ENCODE assay signal across 12 cellular contexts in genomic region chr19:19485161-19485997, GRCh38. TPM values are rescaled to one million over a fixed set of nuclear protein-coding genes. Genes with fewer than 3 reads are reported as not detected.
DNase-seq lines count a peak whose midpoint lies in the region; ATAC-seq and TF ChIP-seq lines count a peak whose summit lies in the region.
"Had no signal": no experiment of that assay in that cellular context is flagged by ENCODE, and none has a peak within 500 bp of the region (broad histone marks: within the 10 kb centered on the region; RNA-seq: fewer than 3 reads in every experiment).

No MANE protein-coding gene starts in this region.

- H3K4me1 ChIP-seq in left ventricle myocardium inferior: peaks cover 68% of the 10 kb centered on the region

- no peaks in the 10 kb centered on the region for H3K9me3 Mint-ChIP-seq in activated naive CD4-positive, alpha-beta T cell treated with anti-CD3 and anti-CD28 coated beads, Interleukin-2, amount 50 U/mL, for 24 hours
- H3K9me3 Mint-ChIP-seq in activated CD4-positive, alpha-beta memory T cell treated with anti-CD3 and anti-CD28 coated beads, Interleukin-2, amount 10 ng/mL, durations not matched to agents 7 days and 5 days: no peaks in the 10 kb centered on the region
- H3K9me3 Mint-ChIP-seq in stimulated activated memory B cell treated with anti-CD40 and anti-IgM and Interleukin-4, amounts not matched to agents 10 μg/mL and 1 μg/mL and 100 μg/mL, for 72 hours: no peaks in the 10 kb centered on the region

- H3K4me3 ChIP-seq in left ventricle myocardium inferior: no peak overlapping the region
- H3K4me3 ChIP-seq: gastrocnemius medialis, pancreas had no signal

- H3K27me3 Mint-ChIP-seq in activated naive CD4-positive, alpha-beta T cell treated with anti-CD3 and anti-CD28 coated beads, Interleukin-2, amount 50 U/mL, for 24 hours: no peaks in the 10 kb centered on the region
- H3K27me3 Mint-ChIP-seq in activated CD4-positive, alpha-beta memory T cell treated with anti-CD3 and anti-CD28 coated beads, Interleukin-2, amount 10 ng/mL, durations not matched to agents 7 days and 5 days: no peaks in the 10 kb centered on the region
- no peaks in the 10 kb centered on the region for H3K27me3 Mint-ChIP-seq in stimulated activated memory B cell treated with anti-CD40 and anti-IgM and Interleukin-4, amounts not matched to agents 10 μg/mL and 1 μg/mL and 100 μg/mL, for 72 hours

- peak overlapping the region; percentile 51 for H3K27ac ChIP-seq in left ventricle myocardium inferior (replicated peaks)

- no peak overlapping the region for H3K4me3 Mint-ChIP-seq in activated naive CD4-positive, alpha-beta T cell treated with anti-CD3 and anti-CD28 coated beads, Interleukin-2, amount 50 U/mL, for 24 hours
- no peak overlapping the region for H3K4me3 Mint-ChIP-seq in activated CD4-positive, alpha-beta memory T cell treated with anti-CD3 and anti-CD28 coated beads, Interleukin-2, amount 10 ng/mL, durations not matched to agents 7 days and 5 days
- H3K4me3 Mint-ChIP-seq in stimulated activated memory B cell treated with anti-CD40 and anti-IgM and Interleukin-4, amounts not matched to agents 10 μg/mL and 1 μg/mL and 100 μg/mL, for 72 hours: peak overlapping the region; percentile 28

- H3K27me3 ChIP-seq in left ventricle myocardium inferior (ENCODE audit: low read depth): no peaks in the 10 kb centered on the region
- H3K27me3 ChIP-seq: gastrocnemius medialis, pancreas had no signal

- DNase-seq in activated naive CD4-positive, alpha-beta T cell (lab: John Stamatoyannopoulos, UW): no peak
- DNase-seq in activated CD4-positive, alpha-beta memory T cell treated with anti-CD3 and anti-CD28 coated beads, Interleukin-2, amount 10 ng/mL, durations not matched to agents 7 days and 5 days: no peak
- DNase-seq in left ventricle myocardium inferior (peak; percentile 45), pons (ENCODE audit: low spot score) (no peak), NCI-H446 treated with DMSO at 0.1 percent for 48 hours (lab: John Stamatoyannopoulos, UW) (no peak), DMS153 treated with DMSO at 0.1 percent for 48 hours (lab: John Stamatoyannopoulos, UW; ENCODE audit: unreplicated experiment) (no peak)
- DNase-seq: activated effector memory CD4-positive, alpha-beta T cell treated with anti-CD3 and anti-CD28 coated beads, Interleukin-2, amount 50 U/mL, for 16 hours; gastrocnemius medialis; SIG-M5 had no signal

- H3K36me3 ChIP-seq in left ventricle myocardium inferior: no peaks in the 10 kb centered on the region
- H3K36me3 ChIP-seq: gastrocnemius medialis, pancreas had no signal

- ATAC-seq in stimulated activated memory B cell treated with anti-CD40 and anti-IgM and Interleukin-4, amounts not matched to agents 10 μg/mL and 1 μg/mL and 100 μg/mL, for 72 hours: peak; percentile 86
- ATAC-seq: pancreas had no signal

- no peaks in the 10 kb centered on the region for H3K9me3 ChIP-seq in left ventricle myocardium inferior (replicated peaks)
- H3K9me3 ChIP-seq: gastrocnemius medialis, pancreas had no signal

- peak overlapping the region; percentile 82 for H3K27ac Mint-ChIP-seq in activated naive CD4-positive, alpha-beta T cell treated with anti-CD3 and anti-CD28 coated beads, Interleukin-2, amount 50 U/mL, for 24 hours
- peak overlapping the region; percentile 21 for H3K27ac Mint-ChIP-seq in activated CD4-positive, alpha-beta memory T cell treated with anti-CD3 and anti-CD28 coated beads, Interleukin-2, amount 10 ng/mL, durations not matched to agents 7 days and 5 days
- H3K27ac Mint-ChIP-seq in stimulated activated memory B cell treated with anti-CD40 and anti-IgM and Interleukin-4, amounts not matched to agents 10 μg/mL and 1 μg/mL and 100 μg/mL, for 72 hours: peak overlapping the region; percentile 89

- H3K4me1 Mint-ChIP-seq in activated naive CD4-positive, alpha-beta T cell treated with anti-CD3 and anti-CD28 coated beads, Interleukin-2, amount 50 U/mL, for 24 hours: peaks cover 78% of the 10 kb centered on the region
- peaks cover 46% of the 10 kb centered on the region for H3K4me1 Mint-ChIP-seq in activated CD4-positive, alpha-beta memory T cell treated with anti-CD3 and anti-CD28 coated beads, Interleukin-2, amount 10 ng/mL, durations not matched to agents 7 days and 5 days
- H3K4me1 Mint-ChIP-seq in stimulated activated memory B cell treated with anti-CD40 and anti-IgM and Interleukin-4, amounts not matched to agents 10 μg/mL and 1 μg/mL and 100 μg/mL, for 72 hours: peaks cover 82% of the 10 kb centered on the region

- H3K36me3 Mint-ChIP-seq in activated naive CD4-positive, alpha-beta T cell treated with anti-CD3 and anti-CD28 coated beads, Interleukin-2, amount 50 U/mL, for 24 hours: peaks cover 3% of the 10 kb centered on the region
- peaks cover 9% of the 10 kb centered on the region for H3K36me3 Mint-ChIP-seq in activated CD4-positive, alpha-beta memory T cell treated with anti-CD3 and anti-CD28 coated beads, Interleukin-2, amount 10 ng/mL, durations not matched to agents 7 days and 5 days (ENCODE audit: low read depth)
- H3K36me3 Mint-ChIP-seq in stimulated activated memory B cell treated with anti-CD40 and anti-IgM and Interleukin-4, amounts not matched to agents 10 μg/mL and 1 μg/mL and 100 μg/mL, for 72 hours: peaks cover 13% of the 10 kb centered on the region

- intact Hi-C loops in left ventricle myocardium inferior (cut with micrococcal nuclease): no loop called here

- POLR2A ChIA-PET in activated CD4-positive, alpha-beta memory T cell treated with anti-CD3 and anti-CD28 coated beads, Interleukin-2, amount 10 ng/mL, durations not matched to agents 7 days and 5 days (lab: Charles Lee): interaction anchor here (1.1 to 1.6 kb wide), 2 partner anchors 10 to 25 kb away, joined by 3 to 4 read pairs; no protein-coding TSS in a partner anchor

- no peak for TF ChIP-seq CTCF in left ventricle myocardium inferior (IDR thresholded peaks at IDR 0.05; ENCODE audit: borderline replicate concordance)

- CTCF ChIA-PET in activated CD4-positive, alpha-beta memory T cell treated with anti-CD3 and anti-CD28 coated beads, Interleukin-2, amount 10 ng/mL, durations not matched to agents 7 days and 5 days (lab: Charles Lee): no interaction called here

RNA-seq across cellular contexts. Expression of gene TSSK6, which starts 30.0 kb away (rescaled TPM):
- total RNA-seq in activated CD4-positive, alpha-beta memory T cell treated with anti-CD3 and anti-CD28 coated beads, Interleukin-2, amount 10 ng/mL, durations not matched to agents 7 days and 5 days: 1 to 10 TPM; 5.3 to 5.7 TPM
- total RNA-seq in left ventricle myocardium inferior: 0.77 TPM

RNA-seq across cellular contexts. Expression of gene NDUFA13, which starts 30.6 kb away (rescaled TPM):
- total RNA-seq in activated CD4-positive, alpha-beta memory T cell treated with anti-CD3 and anti-CD28 coated beads, Interleukin-2, amount 10 ng/mL, durations not matched to agents 7 days and 5 days: 100 to 1,000 TPM; 371 to 388 TPM
- total RNA-seq in left ventricle myocardium inferior: 1,029 TPM

RNA-seq across cellular contexts. Expression of gene YJEFN3, which starts 43.3 kb away (rescaled TPM):
- 1 to 10 TPM; 8.2 to 8.7 TPM for total RNA-seq in activated CD4-positive, alpha-beta memory T cell treated with anti-CD3 and anti-CD28 coated beads, Interleukin-2, amount 10 ng/mL, durations not matched to agents 7 days and 5 days
- 7.8 TPM for total RNA-seq in left ventricle myocardium inferior

RNA-seq across cellular contexts. Expression of gene CILP2, which starts 52.7 kb away (rescaled TPM):
- under 1 TPM in 1 of 2 experiments, not detected in 1; 0.08 TPM for total RNA-seq in activated CD4-positive, alpha-beta memory T cell treated with anti-CD3 and anti-CD28 coated beads, Interleukin-2, amount 10 ng/mL, durations not matched to agents 7 days and 5 days
- 0.08 TPM for total RNA-seq in left ventricle myocardium inferior

Comparison
In these comparisons a context has a peak if more than half of its experiments do, and no peak if none do; other contexts are left out.
1. H3K27ac Mint-ChIP-seq: peak in every context shown above with its lines; median percentile 89 in stimulated activated memory B cell treated with anti-CD40 and anti-IgM and Interleukin-4, amounts not matched to agents 10 μg/mL and 1 μg/mL and 100 μg/mL, for 72 hours; 82 in activated naive CD4-positive, alpha-beta T cell treated with anti-CD3 and anti-CD28 coated beads, Interleukin-2, amount 50 U/mL, for 24 hours; 21 in activated CD4-positive, alpha-beta memory T cell treated with anti-CD3 and anti-CD28 coated beads, Interleukin-2, amount 10 ng/mL, durations not matched to agents 7 days and 5 days.